Comparison of ENCODE assay signal across 15 cellular contexts in genomic region chr10:133144771-133145170, GRCh38. TPM values are rescaled to one million over a fixed set of nuclear protein-coding genes. Genes with fewer than 3 reads are reported as not detected.
"Had no signal": no experiment of that assay in that cellular context is flagged by ENCODE, and none has a peak within 500 bp of the region (broad histone marks: within the 10 kb centered on the region; RNA-seq: fewer than 3 reads in every experiment).

No MANE protein-coding gene starts in this region.

- H3K36me3 Mint-ChIP-seq: activated naive CD8-positive, alpha-beta T cell treated with anti-CD3 and anti-CD28 coated beads for 36 hours had no signal

- H3K27ac Mint-ChIP-seq: activated naive CD8-positive, alpha-beta T cell treated with anti-CD3 and anti-CD28 coated beads for 36 hours; stimulated activated memory B cell treated with anti-CD40 and anti-IgM and Interleukin-4, amounts not matched to agents 10 μg/mL and 1 μg/mL and 100 μg/mL, for 72 hours; T-helper 17 cell had no signal

- DNase-seq: activated CD4-positive, alpha-beta T cell treated with anti-CD3 and anti-CD28 coated beads, Interleukin-2, amount 50 U/mL, for 4 hours; activated CD4-positive, CD25-positive, alpha-beta regulatory T cell treated with anti-CD3 and anti-CD28 coated beads, Interleukin-2, amount 50 U/mL, for 72 hours; activated naive CD4-positive, alpha-beta T cell; activated naive CD8-positive, alpha-beta T cell treated with anti-CD3 and anti-CD28 coated beads for 36 hours; gastrocnemius medialis; left ventricle myocardium inferior; sigmoid colon; stimulated activated CD4-positive, alpha-beta T cell treated with anti-CD3 and anti-CD28 coated beads, Interleukin-4, amount 100 ng/mL, for 24 hours; T-helper 17 cell; upper lobe of right lung had no signal

RNA-seq across cellular contexts. Expression of gene KNDC1, which starts 15.2 kb away (rescaled TPM):
- total RNA-seq: activated naive CD8-positive, alpha-beta T cell treated with anti-CD3 and anti-CD28 coated beads for 36 hours had no signal

RNA-seq across cellular contexts. Expression of gene ADGRA1, which starts 57.0 kb away (rescaled TPM):
- total RNA-seq: activated naive CD8-positive, alpha-beta T cell treated with anti-CD3 and anti-CD28 coated beads for 36 hours; esophagus mucosa; gastrocnemius medialis; kidney epithelial cell; left ventricle myocardium inferior; mononuclear cell; T-helper 17 cell; thoracic aorta; upper lobe of right lung had no signal
